In the genomic region with DNA sequence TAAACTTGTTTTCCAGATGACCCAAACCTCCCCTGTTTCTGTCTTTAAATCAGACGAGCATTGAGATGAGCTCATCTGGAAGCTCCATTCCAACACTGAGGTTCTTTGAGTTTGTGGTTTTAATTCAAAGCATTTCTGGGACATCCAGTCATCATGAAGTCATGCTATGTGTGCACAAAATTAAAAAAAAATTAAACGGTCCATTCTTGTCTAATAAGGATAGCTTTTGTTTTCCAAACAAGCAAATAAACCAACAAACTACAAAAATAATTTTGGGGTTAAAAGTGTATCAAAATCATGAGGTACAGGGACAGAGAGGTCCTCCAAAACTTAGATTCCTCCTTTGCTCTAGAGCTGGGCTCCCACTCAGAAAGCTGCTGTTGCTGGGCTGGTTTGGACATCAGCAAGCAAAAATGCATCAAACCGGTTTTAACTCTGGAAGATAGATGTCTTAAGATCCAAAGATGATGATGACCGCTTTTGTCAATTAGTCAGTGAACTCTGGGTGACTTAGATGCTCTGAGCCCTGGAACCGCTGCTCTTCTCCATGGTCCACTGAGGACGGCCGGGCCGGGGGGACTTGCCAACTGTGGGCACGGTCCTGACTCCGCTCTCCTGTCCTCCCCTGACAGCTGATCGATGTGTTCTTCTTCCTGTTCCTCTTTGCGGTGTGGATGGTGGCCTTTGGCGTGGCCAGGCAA, we compare ENCODE assay signal across 13 cellular contexts.
DNase-seq lines count a peak whose midpoint lies in the region; ATAC-seq and TF ChIP-seq lines count a peak whose summit lies in the region.
"Had no signal": no experiment of that assay in that cellular context is flagged by ENCODE, and none has a peak within 500 bp of the region (broad histone marks: within the 10 kb centered on the region; RNA-seq: fewer than 3 reads in every experiment).

No MANE protein-coding gene starts in this region.

- no peak overlapping the region for H3K4me3 ChIP-seq in AG04449 (ENCODE audit: low read depth, low read length)
- H3K4me3 ChIP-seq in gastrocnemius medialis: no peak overlapping the region
- H3K4me3 ChIP-seq: BLaER1 treated with 17β-estradiol and CSF1 and Interleukin-3, amounts not matched to agents 10 nM and 100 nM had no signal

- POLR2A ChIA-PET in AG04449 (lab: Yijun Ruan, JAX): interaction anchor here (0.6 to 1.3 kb wide), 6 partner anchors 150 to 520 kb away, joined by 3 to 6 read pairs (median 4); no protein-coding TSS in a partner anchor

- CTCF ChIA-PET in AG04449 (lab: Yijun Ruan, JAX): interaction anchor here (0.9 to 6.1 kb wide), 10 partner anchors 16 to 1134 kb away, joined by 3 to 58 read pairs (median 6); a partner anchor contains a TSS

- H3K36me3 ChIP-seq in gastrocnemius medialis: no peaks in the 10 kb centered on the region
- H3K36me3 ChIP-seq: BLaER1 treated with 17β-estradiol and CSF1 and Interleukin-3, amounts not matched to agents 10 nM and 100 nM had no signal

- no peak for TF ChIP-seq CTCF in AG04449 (IDR thresholded peaks at IDR 0.05; ENCODE audit: insufficient read depth, low read length, missing control alignments)
- TF ChIP-seq CTCF in gastrocnemius medialis (IDR thresholded peaks at IDR 0.05 in 4 of 5, conservative IDR thresholded peaks at IDR 0.05 in 1 of 5): no peak

- H3K9me3 ChIP-seq in gastrocnemius medialis: no peaks in the 10 kb centered on the region

- peak; percentile 82 for DNase-seq in AG04449 (ENCODE audit: low read depth, low spot score)
- DNase-seq in HS-5 (ENCODE audit: low read depth): peak; percentile 93
- peak; percentile 90 for DNase-seq in astrocyte of the hippocampus (ENCODE audit: low read depth, low spot score)
- peak; percentile 91 for DNase-seq in kidney glomerular epithelial cell (lab: John Stamatoyannopoulos, UW)
- no peak for DNase-seq in gastrocnemius medialis
- no peak for DNase-seq in activated CD4-positive, alpha-beta T cell treated with anti-CD3 and anti-CD28 coated beads, Interleukin-2, amount 50 U/mL, for 4 hours
- DNase-seq: amygdala, NCI-H1436 had no signal

- no peaks in the 10 kb centered on the region for H3K4me1 ChIP-seq in gastrocnemius medialis

- intact Hi-C loops in gastrocnemius medialis (cut with DNase I; ENCODE audit: low total_unique reads): no loop called here

- TF ChIP-seq POLR2A in gastrocnemius medialis (IDR thresholded peaks at IDR 0.05): no peak

- H3K27me3 ChIP-seq in gastrocnemius medialis: no peaks in the 10 kb centered on the region
- H3K27me3 ChIP-seq: BLaER1 treated with 17β-estradiol and CSF1 and Interleukin-3, amounts not matched to agents 10 nM and 100 nM had no signal

- ATAC-seq in GM21367 (IDR thresholded peaks at IDR 0.05; ENCODE audit: unreplicated experiment) (no peak), gastrocnemius medialis (no peak), HG02798 (IDR thresholded peaks at IDR 0.05; ENCODE audit: poor library complexity, unreplicated experiment) (no peak)
- ATAC-seq: natural killer cell treated with Interleukin-12 subunit alpha and Interleukin-12 subunit beta and Interleukin-15 and Interleukin-18, amount 100 ng/mL, for 72 hours; stimulated activated memory B cell treated with anti-CD40 and anti-IgM and Interleukin-4, amounts not matched to agents 10 μg/mL and 1 μg/mL and 100 μg/mL, for 72 hours had no signal

- in situ Hi-C loops in gastrocnemius medialis (cut with MboI; ENCODE audit: low sequenced_read_pairs in 4 of 4): loop anchor here in 2 of 4 donors (25.0 kb wide), 1 partner anchor 555 kb away; no protein-coding TSS in a partner anchor

- H3K27ac ChIP-seq in gastrocnemius medialis: no peak overlapping the region
- H3K27ac ChIP-seq: BLaER1 treated with 17β-estradiol and CSF1 and Interleukin-3, amounts not matched to agents 10 nM and 100 nM had no signal

Comparison
In these comparisons a context has a peak if more than half of its experiments do, and no peak if none do; other contexts are left out.
1. DNase-seq: peak in AG04449 (single experiment), HS-5 (single experiment), astrocyte of the hippocampus (single experiment) and kidney glomerular epithelial cell (single experiment); none in gastrocnemius medialis (0 of 2) and activated CD4-positive, alpha-beta T cell treated with anti-CD3 and anti-CD28 coated beads, Interleukin-2, amount 50 U/mL, for 4 hours (0 of 2).